8 cellular contexts compared by ENCODE assay signal in the genomic region with DNA sequence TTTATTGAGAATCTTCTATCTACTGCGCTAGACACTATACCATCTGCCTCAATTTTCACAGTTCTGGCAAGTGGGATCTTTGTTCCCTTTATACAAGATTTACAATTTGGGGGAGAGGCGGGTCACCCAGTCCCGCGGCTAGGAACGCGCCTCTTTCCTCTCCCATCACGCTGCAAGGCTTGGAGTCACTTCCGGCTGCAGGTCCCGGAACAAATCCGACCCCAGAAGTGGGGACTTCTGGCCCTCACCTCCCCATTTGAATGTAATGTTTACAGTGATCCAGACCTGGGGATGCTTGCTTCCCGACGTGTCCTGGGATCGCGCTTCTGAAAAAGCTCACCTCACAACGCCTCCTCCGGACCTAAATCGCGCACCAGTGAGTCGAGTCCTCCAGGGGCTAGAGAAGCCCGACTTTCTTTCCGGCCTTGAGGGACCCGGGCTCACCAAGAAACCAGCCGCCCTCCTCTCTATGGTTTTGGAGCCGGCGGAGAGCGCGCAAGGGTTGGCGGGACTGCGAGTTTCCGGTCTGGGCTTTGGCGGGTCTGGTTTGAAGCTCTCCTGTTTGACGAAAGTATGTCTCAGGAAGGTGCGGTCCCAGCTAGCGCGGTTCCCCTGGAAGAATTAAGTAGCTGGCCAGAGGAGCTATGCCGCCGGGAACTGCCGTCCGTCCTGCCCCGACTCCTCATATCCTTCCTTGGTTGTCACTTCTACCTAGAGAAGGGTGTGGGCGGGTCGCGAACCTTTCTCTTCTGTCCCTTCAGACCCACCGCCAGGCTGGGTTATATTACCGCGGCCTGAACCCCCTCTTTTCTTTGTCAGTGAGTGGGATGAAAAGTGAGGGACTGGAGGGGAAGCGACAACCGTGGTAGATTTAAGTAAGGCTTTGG. TPM values are rescaled to one million over a fixed set of nuclear protein-coding genes. Genes with fewer than 3 reads are reported as not detected.
DNase-seq lines count a peak whose midpoint lies in the region; ATAC-seq lines count a peak whose summit lies in the region.

A gene (minus strand): TSS at position 378 of the 887 bp plus-strand sequence. CDS start 1,212 bp downstream, outside the sequence.

- DNase-seq in DMS79 treated with DMSO at 0.1 percent for 48 hours (lab: John Stamatoyannopoulos, UW) (peak; percentile 89), Karpas-422 (peak; percentile 98), RKO (ENCODE audit: low spot score) (peak; percentile 95), activated T-helper 1 cell treated with Interleukin-2 at 50 U/mL for 16 hours (ENCODE audit: low read depth) (peak; percentile 80), fibroblast of gingiva (ENCODE audit: low read depth) (peak; percentile 97), naive B cell (peak; percentile 92)

- peak within 1 kb of the TSS; percentile 95 to 100 (median 99) for H3K4me3 Mint-ChIP-seq in naive B cell
- H3K4me3 Mint-ChIP-seq in stimulated activated memory B cell treated with anti-CD40 and anti-IgM and Interleukin-4, amounts not matched to agents 10 μg/mL and 1 μg/mL and 100 μg/mL, for 72 hours = peak within 1 kb of the TSS; percentile 90

- peaks cover 33% of the 10 kb centered on the region for H3K4me1 ChIP-seq in Karpas-422 (ENCODE audit: low read length)

- H3K27ac Mint-ChIP-seq in naive B cell = peak within 1 kb of the TSS; percentile 95 to 100 (median 98)
- H3K27ac Mint-ChIP-seq in stimulated activated memory B cell treated with anti-CD40 and anti-IgM and Interleukin-4, amounts not matched to agents 10 μg/mL and 1 μg/mL and 100 μg/mL, for 72 hours = peak within 1 kb of the TSS; percentile 90

- no peaks in the 10 kb centered on the region for H3K27me3 Mint-ChIP-seq in naive B cell
- no peaks in the 10 kb centered on the region for H3K27me3 Mint-ChIP-seq in stimulated activated memory B cell treated with anti-CD40 and anti-IgM and Interleukin-4, amounts not matched to agents 10 μg/mL and 1 μg/mL and 100 μg/mL, for 72 hours

- no peaks in the 10 kb centered on the region for H3K9me2 ChIP-seq in Karpas-422 (replicated peaks; ENCODE audit: insufficient read depth, low read length)

- no peaks in the 10 kb centered on the region for H3K27me3 ChIP-seq in Karpas-422 (ENCODE audit: low read length)

- peaks cover 34 to 59% (median 34%) of the 10 kb centered on the region in 3 donors for H3K4me1 Mint-ChIP-seq in naive B cell
- H3K4me1 Mint-ChIP-seq in stimulated activated memory B cell treated with anti-CD40 and anti-IgM and Interleukin-4, amounts not matched to agents 10 μg/mL and 1 μg/mL and 100 μg/mL, for 72 hours = peaks cover 41% of the 10 kb centered on the region

- no peaks in the 10 kb centered on the region for H3K9me3 Mint-ChIP-seq in naive B cell
- no peaks in the 10 kb centered on the region for H3K9me3 Mint-ChIP-seq in stimulated activated memory B cell treated with anti-CD40 and anti-IgM and Interleukin-4, amounts not matched to agents 10 μg/mL and 1 μg/mL and 100 μg/mL, for 72 hours

- H3K4me3 ChIP-seq in Karpas-422 (ENCODE audit: low read length) = peak within 1 kb of the TSS; percentile 82

- no peaks in the 10 kb centered on the region for H3K9me3 ChIP-seq in Karpas-422 (ENCODE audit: low read length)

- peak within 1 kb of the TSS; percentile 40 for H3K27ac ChIP-seq in Karpas-422 (ENCODE audit: low read length)

- H3K9ac ChIP-seq in Karpas-422 (ENCODE audit: low read length) = peak within 1 kb of the TSS; percentile 79

- ATAC-seq in GM21825 (IDR thresholded peaks at IDR 0.05; ENCODE audit: unreplicated experiment) = peak; percentile 96
- peak; percentile 99 for ATAC-seq in naive B cell (ENCODE audit: low read depth in 2 of 2)
- peak; percentile 99 for ATAC-seq in stimulated activated memory B cell treated with anti-CD40 and anti-IgM and Interleukin-4, amounts not matched to agents 10 μg/mL and 1 μg/mL and 100 μg/mL, for 72 hours

- peak within 1 kb of the TSS; percentile 90 for H3K4me2 ChIP-seq in Karpas-422 (ENCODE audit: low read depth, low read length, poor library complexity, severe bottlenecking)

- H4K20me1 ChIP-seq in Karpas-422 (ENCODE audit: insufficient read depth, low read depth, low read length) = no peaks in the 10 kb centered on the region

- H3K36me3 ChIP-seq in Karpas-422 (ENCODE audit: insufficient read depth, low read length) = peaks cover 17% of the 10 kb centered on the region

- H3K36me3 Mint-ChIP-seq in naive B cell = peaks cover 4 to 9% of the 10 kb centered on the region in 2 donors
- peaks cover 24% of the 10 kb centered on the region for H3K36me3 Mint-ChIP-seq in stimulated activated memory B cell treated with anti-CD40 and anti-IgM and Interleukin-4, amounts not matched to agents 10 μg/mL and 1 μg/mL and 100 μg/mL, for 72 hours

- H2AFZ ChIP-seq in Karpas-422 (ENCODE audit: low read length) = peak within 1 kb of the TSS; percentile 83

- peaks cover 64% of the 10 kb centered on the region for H3K79me2 ChIP-seq in Karpas-422 (ENCODE audit: low read length)

RNA-seq across cellular contexts. Expression of the gene that starts here (rescaled TPM):
- total RNA-seq in Karpas-422 (2014; rRNA removed; shearing (Covaris generic); ENCODE audit: low replicate concordance) = 10.4 and 13.3 TPM in 2 replicates
- polyA plus RNA-seq in naive B cell (ENCODE audit: low read depth in 6 of 6) = 10 to 100 TPM; 22.6 to 36.2 (median 29.1) TPM

Comparison
In these comparisons a context has a peak if more than half of its experiments do, and no peak if none do; other contexts are left out.
1. Peak in every context shown above with its lines: DNase-seq, ATAC-seq, H3K4me3 ChIP-seq and H3K27ac ChIP-seq.